ENCODE assay signal across 26 cellular contexts in the genomic region with DNA sequence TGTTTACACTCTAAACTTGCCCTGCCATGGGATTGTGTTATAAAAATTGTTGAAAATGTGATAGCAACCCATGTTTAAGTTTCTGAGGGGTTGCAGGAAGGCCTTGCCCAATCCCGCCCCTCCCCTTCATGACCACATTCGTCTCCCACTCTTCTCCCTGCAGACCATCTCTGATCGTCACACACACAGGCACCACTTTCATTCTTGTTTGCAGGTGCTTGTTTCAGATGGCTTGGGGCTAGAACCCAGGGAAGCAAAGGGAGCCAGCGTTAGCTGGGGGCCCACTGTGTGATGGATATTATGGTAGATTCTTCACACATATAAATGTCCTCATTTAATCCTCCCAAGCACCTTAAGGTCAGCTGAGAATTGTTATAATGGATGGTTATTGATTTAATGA.
"Had no signal": no experiment of that assay in that cellular context is flagged by ENCODE, and none has a peak within 500 bp of the region (broad histone marks: within the 10 kb centered on the region; RNA-seq: fewer than 3 reads in every experiment).

No MANE protein-coding gene starts in this region.

- H3K4me1 ChIP-seq: testis, thyroid gland, upper lobe of left lung, upper lobe of right lung, uterus had no signal

- H3K27ac ChIP-seq: stomach, suprapubic skin, testis, thoracic aorta, thyroid gland, tibial artery, tibial nerve, transverse colon, upper lobe of left lung, upper lobe of right lung, uterus, vagina had no signal

- H3K36me3 ChIP-seq: stomach, suprapubic skin, thoracic aorta, thyroid gland, tibial artery, tibial nerve, transverse colon, upper lobe of left lung, upper lobe of right lung, uterus, vagina had no signal

- H3K4me3 ChIP-seq: stomach, suprapubic skin, testis, thoracic aorta, thyroid gland, tibial artery, tibial nerve, transverse colon, upper lobe of left lung, upper lobe of right lung, uterus, vagina had no signal

- H3K9me3 ChIP-seq: stomach, suprapubic skin, testis, thoracic aorta, thyroid gland, tibial artery, tibial nerve, transverse colon, upper lobe of left lung, upper lobe of right lung, uterus, vagina had no signal

- ATAC-seq: stimulated activated effector memory CD8-positive, alpha-beta T cell treated with anti-CD3 and anti-CD28 coated beads, Interleukin-12 subunit alpha, Interleukin-12 subunit beta, amount 100 ng/mL, for 72 hours; stimulated activated memory B cell treated with anti-CD40 and anti-IgM and Interleukin-4, amounts not matched to agents 10 μg/mL and 1 μg/mL and 100 μg/mL, for 72 hours; stimulated activated naive B cell treated with anti-CD40 and anti-IgM and Interleukin-4, amounts not matched to agents 10 μg/mL and 1 μg/mL and 100 μg/mL, for 72 hours; stimulated activated naive CD8-positive, alpha-beta T cell treated with anti-CD3 and anti-CD28 coated beads, Interleukin-15, amount 100 ng/mL, for 72 hours; stimulated activated naive CD8-positive, alpha-beta T cell treated with anti-CD3 and anti-CD28 coated beads, Interleukin-15, Interleukin-2, amounts not matched to agents 100 U/mL and 50 U/mL, for 24 hours; upper lobe of right lung had no signal

- DNase-seq: stimulated activated CD4-positive, alpha-beta T cell treated with anti-CD3 and anti-CD28 coated beads, Interleukin-2, amount 100 ng/mL, for 48 hours; stimulated activated CD4-positive, alpha-beta T cell treated with anti-CD3 and anti-CD28 coated beads, Interleukin-4, amount 100 ng/mL, for 1 hour; stimulated activated CD4-positive, alpha-beta T cell treated with anti-CD3 and anti-CD28 coated beads, Interleukin-4, amount 100 ng/mL, for 24 hours; stimulated activated CD4-positive, alpha-beta T cell treated with anti-CD3 and anti-CD28 coated beads, Interleukin-4, amount 100 ng/mL, for 4 hours; stimulated activated CD8-positive, alpha-beta memory T cell treated with anti-CD3 and anti-CD28 coated beads, Interleukin-4, amount 100 ng/mL, for 48 hours; stimulated activated naive B cell treated with anti-CD40 and anti-IgM and Interleukin-4, amounts not matched to agents 10 μg/mL and 1 μg/mL and 100 μg/mL, for 72 hours; stimulated activated naive CD4-positive, alpha-beta T cell; stimulated activated naive CD4-positive, alpha-beta T cell treated with Interleukin-2 at 50 U/mL for 16 hours; stimulated activated naive CD8-positive, alpha-beta T cell treated with anti-CD3 and anti-CD28 coated beads, Interleukin-15, amount 100 ng/mL, for 72 hours; stimulated activated naive CD8-positive, alpha-beta T cell treated with anti-CD3 and anti-CD28 coated beads, Interleukin-15, Interleukin-2, amounts not matched to agents 100 U/mL and 50 U/mL, for 24 hours; stomach; substantia nigra; testis; thyroid gland; tibial artery; transverse colon; trophoblast cell; upper lobe of left lung; upper lobe of right lung; uterus had no signal

- H3K27me3 ChIP-seq: testis, thyroid gland, tibial artery, tibial nerve, upper lobe of left lung, upper lobe of right lung, uterus, vagina had no signal
